11 cellular contexts compared by ENCODE assay signal in the genomic region with DNA sequence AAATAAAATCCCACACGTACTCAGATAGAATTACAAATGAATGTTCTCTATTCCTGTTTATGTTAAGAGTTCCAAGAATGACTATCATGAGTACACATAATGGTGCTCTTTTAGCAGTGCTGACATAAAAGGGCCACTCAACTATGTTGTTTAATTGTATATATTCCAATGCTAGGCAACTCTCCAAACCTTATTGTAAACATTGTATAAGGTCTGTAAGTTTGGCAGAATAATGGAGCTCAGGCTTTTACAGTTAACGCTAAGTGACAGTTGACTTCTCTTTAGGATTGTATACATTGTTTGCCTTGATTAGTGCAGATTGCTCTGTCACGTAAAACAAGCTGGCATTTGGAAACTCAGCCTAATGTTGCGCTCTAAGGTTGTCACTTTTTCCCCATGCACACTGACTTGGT. TPM values are rescaled to one million over a fixed set of nuclear protein-coding genes. Genes with fewer than 3 reads are reported as not detected.
DNase-seq lines count a peak whose midpoint lies in the region; ATAC-seq lines count a peak whose summit lies in the region.
"Had no signal": no experiment of that assay in that cellular context is flagged by ENCODE, and none has a peak within 500 bp of the region (broad histone marks: within the 10 kb centered on the region; RNA-seq: fewer than 3 reads in every experiment).

No MANE protein-coding gene starts in this region.

- no peaks in the 10 kb centered on the region for H3K9me3 Mint-ChIP-seq in activated T-cell treated with anti-CD3 and anti-CD28 coated beads, Interleukin-2, amount 50 U/mL, for 72 hours
- no peaks in the 10 kb centered on the region for H3K9me3 Mint-ChIP-seq in stimulated activated naive CD8-positive, alpha-beta T cell treated with anti-CD3 and anti-CD28 coated beads, Interleukin-15, amount 100 ng/mL, for 72 hours
- H3K9me3 Mint-ChIP-seq: naive B cell had no signal

- peaks cover 1% of the 10 kb centered on the region for H3K79me1 ChIP-seq in neuronal stem cell (ENCODE audit: low read depth, low read length)

- no peak overlapping the region for H2BK120ac ChIP-seq in neuronal stem cell (ENCODE audit: low read depth, low read length)

- no peaks in the 10 kb centered on the region for H3K27me3 ChIP-seq in neuronal stem cell (ENCODE audit: control insufficient read depth in 3 of 3, insufficient read depth in 3 of 3, low read depth in 1 of 3, low read length in 3 of 3)
- H3K27me3 ChIP-seq: BLaER1 treated with 17β-estradiol and CSF1 and Interleukin-3, amounts not matched to agents 10 nM and 100 nM; breast epithelium had no signal

- DNase-seq in activated T-cell treated with anti-CD3 and anti-CD28 coated beads, Interleukin-2, amount 50 U/mL, for 72 hours: no peak
- DNase-seq in activated T-cell treated with anti-CD3 and anti-CD28 coated beads, Interleukin-2, amount 50 U/mL, for 1 hour: no peak
- DNase-seq in NCI-H748 (lab: John Stamatoyannopoulos, UW; ENCODE audit: unreplicated experiment) (peak; percentile 99), fibroblast of gingiva (ENCODE audit: low read depth) (peak; percentile 78), 8988T (no peak), neuronal stem cell (ENCODE audit: low spot score) (no peak), inferior parietal cortex (ENCODE audit: extremely low spot score) (no peak)
- no peak for DNase-seq in stimulated activated naive CD8-positive, alpha-beta T cell treated with anti-CD3 and anti-CD28 coated beads, Interleukin-15, amount 100 ng/mL, for 72 hours
- DNase-seq: naive B cell had no signal

- no peaks in the 10 kb centered on the region for H3K36me3 Mint-ChIP-seq in activated T-cell treated with anti-CD3 and anti-CD28 coated beads, Interleukin-2, amount 50 U/mL, for 72 hours (ENCODE audit: insufficient read depth in 2 of 2)
- H3K36me3 Mint-ChIP-seq: naive B cell had no signal

- H3K27ac ChIP-seq in neuronal stem cell (replicated peaks; ENCODE audit: low read length): no peak overlapping the region
- H3K27ac ChIP-seq: BLaER1 treated with 17β-estradiol and CSF1 and Interleukin-3, amounts not matched to agents 10 nM and 100 nM; breast epithelium had no signal

- H3K27ac Mint-ChIP-seq in activated T-cell treated with anti-CD3 and anti-CD28 coated beads, Interleukin-2, amount 50 U/mL, for 72 hours: peak overlapping the region; percentile 95
- H3K27ac Mint-ChIP-seq in stimulated activated naive CD8-positive, alpha-beta T cell treated with anti-CD3 and anti-CD28 coated beads, Interleukin-15, amount 100 ng/mL, for 72 hours: peak overlapping the region in 1 of 2 donors; percentile 90
- H3K27ac Mint-ChIP-seq: naive B cell had no signal

- H3K36me3 ChIP-seq in neuronal stem cell (replicated peaks in 1 of 2; ENCODE audit: control insufficient read depth in 2 of 2, insufficient read depth in 2 of 2, low read length in 2 of 2): no peaks in the 10 kb centered on the region
- H3K36me3 ChIP-seq: BLaER1 treated with 17β-estradiol and CSF1 and Interleukin-3, amounts not matched to agents 10 nM and 100 nM; breast epithelium had no signal

- H2AK5ac ChIP-seq in neuronal stem cell (ENCODE audit: low read depth, low read length): no peak overlapping the region

- H3K9ac ChIP-seq in neuronal stem cell (ENCODE audit: low read depth, low read length, poor library complexity): no peak overlapping the region
- H3K9ac ChIP-seq: BLaER1 treated with 17β-estradiol and CSF1 and Interleukin-3, amounts not matched to agents 10 nM and 100 nM had no signal

- no peaks in the 10 kb centered on the region for H3K27me3 Mint-ChIP-seq in activated T-cell treated with anti-CD3 and anti-CD28 coated beads, Interleukin-2, amount 50 U/mL, for 72 hours (ENCODE audit: low read depth)
- H3K27me3 Mint-ChIP-seq in stimulated activated naive CD8-positive, alpha-beta T cell treated with anti-CD3 and anti-CD28 coated beads, Interleukin-15, amount 100 ng/mL, for 72 hours: no peaks in the 10 kb centered on the region

- peaks cover 88% of the 10 kb centered on the region for H3K4me1 Mint-ChIP-seq in activated T-cell treated with anti-CD3 and anti-CD28 coated beads, Interleukin-2, amount 50 U/mL, for 72 hours (ENCODE audit: low read depth)
- H3K4me1 Mint-ChIP-seq in stimulated activated naive CD8-positive, alpha-beta T cell treated with anti-CD3 and anti-CD28 coated beads, Interleukin-15, amount 100 ng/mL, for 72 hours: peaks cover 34% of the 10 kb centered on the region
- H3K4me1 Mint-ChIP-seq: naive B cell had no signal

- no peak overlapping the region for H2BK12ac ChIP-seq in neuronal stem cell (ENCODE audit: low read length)

- peaks cover 7 to 11% of the 10 kb centered on the region in 2 donors for H3K4me1 ChIP-seq in neuronal stem cell (ENCODE audit: control insufficient read depth in 2 of 2, insufficient read depth in 1 of 2, low read depth in 1 of 2, low read length in 2 of 2)
- H3K4me1 ChIP-seq: BLaER1 treated with 17β-estradiol and CSF1 and Interleukin-3, amounts not matched to agents 10 nM and 100 nM; breast epithelium had no signal

- no peak overlapping the region for H2BK15ac ChIP-seq in neuronal stem cell (ENCODE audit: low read length)

- H3K23ac ChIP-seq in neuronal stem cell (ENCODE audit: low read depth, low read length, poor library complexity): no peak overlapping the region

- no peak overlapping the region for H4K91ac ChIP-seq in neuronal stem cell (ENCODE audit: low read depth, low read length, poor library complexity)

- H3K9me3 ChIP-seq in neuronal stem cell (replicated peaks in 1 of 2; ENCODE audit: control insufficient read depth in 2 of 2, insufficient read depth in 1 of 2, low read depth in 1 of 2, low read length in 2 of 2): no peaks in the 10 kb centered on the region
- H3K9me3 ChIP-seq: BLaER1 treated with 17β-estradiol and CSF1 and Interleukin-3, amounts not matched to agents 10 nM and 100 nM; breast epithelium had no signal

- no peak overlapping the region for H3K14ac ChIP-seq in neuronal stem cell (ENCODE audit: low read length)

- H3K18ac ChIP-seq in neuronal stem cell (ENCODE audit: low read length): no peak overlapping the region

- H2AFZ ChIP-seq in neuronal stem cell (ENCODE audit: low read length): no peak overlapping the region

- H3K4ac ChIP-seq in neuronal stem cell (ENCODE audit: low read length): no peak overlapping the region

- peak overlapping the region; percentile 73 to 81 for H3K4me3 Mint-ChIP-seq in activated T-cell treated with anti-CD3 and anti-CD28 coated beads, Interleukin-2, amount 50 U/mL, for 72 hours
- no peak overlapping the region for H3K4me3 Mint-ChIP-seq in stimulated activated naive CD8-positive, alpha-beta T cell treated with anti-CD3 and anti-CD28 coated beads, Interleukin-15, amount 100 ng/mL, for 72 hours
- H3K4me3 Mint-ChIP-seq: naive B cell had no signal

- H3K4me2 ChIP-seq in neuronal stem cell (ENCODE audit: insufficient read depth, low read length, poor library complexity, severe bottlenecking): no peak overlapping the region
- H3K4me2 ChIP-seq: BLaER1 treated with 17β-estradiol and CSF1 and Interleukin-3, amounts not matched to agents 10 nM and 100 nM had no signal

- H4K8ac ChIP-seq in neuronal stem cell (ENCODE audit: low read depth, low read length): no peak overlapping the region

- no CpG with 5 or more reads among the region's 4 CpGs for WGBS in neuronal stem cell (ENCODE audit: extremely low coverage in 2 of 2, insufficient read length in 2 of 2, insufficient replicate concordance in 1 of 2), 2 donors

- ATAC-seq in activated T-cell treated with anti-CD3 and anti-CD28 coated beads, Interleukin-2, amount 50 U/mL, for 72 hours (replicated peaks in 1 of 2): peak; percentile 82 to 87
- peak; percentile 69 for ATAC-seq in stimulated activated naive CD8-positive, alpha-beta T cell treated with anti-CD3 and anti-CD28 coated beads, Interleukin-15, amount 100 ng/mL, for 72 hours

- H2BK5ac ChIP-seq in neuronal stem cell (ENCODE audit: low read length): no peak overlapping the region

- no peak overlapping the region for H3K4me3 ChIP-seq in neuronal stem cell (ENCODE audit: low read length in 2 of 2)
- H3K4me3 ChIP-seq: BLaER1 treated with 17β-estradiol and CSF1 and Interleukin-3, amounts not matched to agents 10 nM and 100 nM; breast epithelium had no signal

RNA-seq across cellular contexts. Expression of gene RBMS1, which starts 20.8 kb away (rescaled TPM):
- total RNA-seq in activated T-cell treated with anti-CD3 and anti-CD28 coated beads, Interleukin-2, amount 50 U/mL, for 72 hours: 10 to 100 TPM; 48.4 to 55.1 TPM
- polyA plus RNA-seq in neuronal stem cell (2013, experiment 1 of 2): 95.0 TPM
- polyA plus RNA-seq in neuronal stem cell (2013, experiment 2 of 2): 105 TPM

Comparison
In these comparisons a context has a peak if more than half of its experiments do, and no peak if none do; other contexts are left out.
1. DNase-seq: peak in NCI-H748 (single experiment) and fibroblast of gingiva (single experiment); none in activated T-cell treated with anti-CD3 and anti-CD28 coated beads, Interleukin-2, amount 50 U/mL, for 72 hours (0 of 2), activated T-cell treated with anti-CD3 and anti-CD28 coated beads, Interleukin-2, amount 50 U/mL, for 1 hour (single experiment), stimulated activated naive CD8-positive, alpha-beta T cell treated with anti-CD3 and anti-CD28 coated beads, Interleukin-15, amount 100 ng/mL, for 72 hours (0 of 2), 8988T (single experiment), neuronal stem cell (single experiment) and inferior parietal cortex (single experiment).
2. H3K4me3 Mint-ChIP-seq: peak in activated T-cell treated with anti-CD3 and anti-CD28 coated beads, Interleukin-2, amount 50 U/mL, for 72 hours (2 of 2); none in stimulated activated naive CD8-positive, alpha-beta T cell treated with anti-CD3 and anti-CD28 coated beads, Interleukin-15, amount 100 ng/mL, for 72 hours (0 of 2).